22 cellular contexts compared by ENCODE assay signal in the genomic region with DNA sequence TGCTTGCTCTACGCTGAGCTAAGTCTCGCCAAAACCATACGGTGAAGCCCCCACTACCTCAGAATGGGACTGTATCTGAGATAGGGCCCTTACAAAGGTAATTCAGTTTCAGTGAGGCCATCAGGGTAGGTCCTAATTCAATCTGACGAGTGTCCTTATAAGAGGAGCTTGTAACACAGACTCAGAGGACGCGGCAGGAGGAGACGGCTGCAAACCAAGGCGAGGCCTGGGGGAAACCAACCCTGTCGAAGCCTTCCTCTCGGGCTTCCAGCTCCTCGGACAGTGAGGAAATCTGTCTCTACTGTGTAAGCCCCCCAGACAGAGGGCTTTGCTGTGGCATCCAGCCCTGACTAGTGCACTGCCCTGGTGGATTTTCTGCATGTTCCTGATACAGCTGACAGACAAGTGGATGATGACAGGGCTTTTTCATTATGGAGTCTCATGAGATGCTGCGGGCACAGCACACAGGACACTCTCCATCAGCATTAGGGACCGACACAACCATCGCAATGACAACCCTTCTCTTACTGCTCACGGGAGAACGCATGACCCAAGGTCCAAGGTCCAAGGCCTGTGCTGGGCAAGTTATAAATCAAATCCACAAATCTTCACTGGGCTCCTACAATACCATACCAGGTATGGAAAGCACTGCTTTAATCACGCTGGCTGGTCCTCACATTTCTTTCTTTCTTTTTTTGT.
"Had no signal": no experiment of that assay in that cellular context is flagged by ENCODE, and none has a peak within 500 bp of the region (broad histone marks: within the 10 kb centered on the region; RNA-seq: fewer than 3 reads in every experiment).

No MANE protein-coding gene starts in this region.

- H3K27ac ChIP-seq: ovary, skin epidermis, upper lobe of left lung had no signal

- H3K4me2 ChIP-seq: SK-N-SH had no signal

- DNase-seq: activated CD4-positive, alpha-beta T cell treated with anti-CD3 and anti-CD28 coated beads, Interleukin-2, amount 50 U/mL, for 1 hour; activated gamma-delta T cell treated with Interleukin-2 at 50 U/mL for 16 hours; activated naive CD8-positive, alpha-beta T cell treated with anti-CD3 and anti-CD28 coated beads for 36 hours; activated T-cell treated with anti-CD3 and anti-CD28 coated beads, Interleukin-2, amount 50 U/mL, for 4 hours; cerebellar nuclear complex; effector CD8-positive, alpha-beta T cell; foreskin fibroblast; glutamatergic neuron; hypothalamus; kidney glomerular epithelial cell; midbrain; SK-N-SH; stimulated activated CD4-positive, alpha-beta T cell treated with anti-CD3 and anti-CD28 coated beads, Interleukin-4, amount 100 ng/mL, for 4 hours; stimulated activated naive CD8-positive, alpha-beta T cell treated with anti-CD3 and anti-CD28 coated beads, Interleukin-15, Interleukin-2, amounts not matched to agents 100 U/mL and 50 U/mL, for 24 hours; T-cell; T-helper 9 cell; upper lobe of left lung had no signal

- H3K36me3 ChIP-seq: ovary, upper lobe of left lung had no signal

- H3K27me3 ChIP-seq: ovary, upper lobe of left lung had no signal

- H3K9me3 ChIP-seq: ovary, SK-N-SH, upper lobe of left lung had no signal

- H3K4me3 Mint-ChIP-seq: activated naive CD8-positive, alpha-beta T cell treated with anti-CD3 and anti-CD28 coated beads for 36 hours; activated T-cell treated with anti-CD3 and anti-CD28 coated beads, Interleukin-2, amount 50 U/mL, for 4 hours; neural crest cell; T-cell had no signal

- H3K27ac Mint-ChIP-seq: activated naive CD8-positive, alpha-beta T cell treated with anti-CD3 and anti-CD28 coated beads for 36 hours; T-cell had no signal

- H3K4me3 ChIP-seq: lung, ovary, skin epidermis, upper lobe of left lung had no signal

- ATAC-seq: activated CD4-positive, CD25-positive, alpha-beta regulatory T cell treated with anti-CD3 and anti-CD28 coated beads, Interleukin-2, amount 50 U/mL, for 24 hours; activated T-cell treated with anti-CD3 and anti-CD28 coated beads, Interleukin-2, amount 50 U/mL, for 4 hours; stimulated activated naive CD8-positive, alpha-beta T cell treated with anti-CD3 and anti-CD28 coated beads, Interleukin-15, Interleukin-2, amounts not matched to agents 100 U/mL and 50 U/mL, for 24 hours; T-cell had no signal

- H3K9ac ChIP-seq: SK-N-SH had no signal

- H3K36me3 Mint-ChIP-seq: activated naive CD8-positive, alpha-beta T cell treated with anti-CD3 and anti-CD28 coated beads for 36 hours; T-cell had no signal

- H3K9me3 Mint-ChIP-seq: activated naive CD8-positive, alpha-beta T cell treated with anti-CD3 and anti-CD28 coated beads for 36 hours; activated T-cell treated with anti-CD3 and anti-CD28 coated beads, Interleukin-2, amount 50 U/mL, for 4 hours; neural crest cell had no signal
